ENCODE assay signal across 7 cellular contexts in genomic region chr12:119153477-119154434, GRCh38. TPM values are rescaled to one million over a fixed set of nuclear protein-coding genes. Genes with fewer than 3 reads are reported as not detected.
DNase-seq lines count a peak whose midpoint lies in the region; ATAC-seq and TF ChIP-seq lines count a peak whose summit lies in the region.

No MANE protein-coding gene starts in this region.

- peaks cover 16% of the 10 kb centered on the region for H3K4me1 ChIP-seq in HUES48 (ENCODE audit: control insufficient read depth, insufficient read depth, low read length)

- H3K27me3 ChIP-seq in HUES48 (ENCODE audit: control insufficient read depth, insufficient read depth, low read length) (no peaks in the 10 kb centered on the region), kidney epithelial cell (ENCODE audit: control insufficient read depth, insufficient read depth, low read length) (peaks cover 2% of the 10 kb centered on the region)

- peak overlapping the region; percentile 78 for H3K27ac ChIP-seq in HUES48 (ENCODE audit: low read depth, low read length)

- H3K4me3 ChIP-seq in HUES48 (ENCODE audit: low read depth, low read length), result peak overlapping the region; percentile 75
- no peak overlapping the region for H3K4me3 ChIP-seq in astrocyte of the spinal cord (ENCODE audit: low read depth, low read length)
- peak overlapping the region; percentile 4 for H3K4me3 ChIP-seq in kidney epithelial cell (ENCODE audit: low read depth, low read length)

- in situ Hi-C loops in astrocyte of the spinal cord (cut with HindIII; ENCODE audit: low sequenced_read_pairs), result no loop called here

- H3K36me3 ChIP-seq in HUES48 (ENCODE audit: control insufficient read depth, insufficient read depth, low read length) (peaks cover 11% of the 10 kb centered on the region; the same call in 1 of the 2 replicates), kidney epithelial cell (ENCODE audit: control insufficient read depth, insufficient read depth, low read length) (no peaks in the 10 kb centered on the region)

- DNase-seq in astrocyte of the spinal cord (ENCODE audit: low read depth, low spot score) (peak; percentile 5), kidney epithelial cell (ENCODE audit: low read depth) (peak; percentile 37)
- peak; percentile 10 for DNase-seq in stimulated activated naive CD8-positive, alpha-beta T cell treated with anti-CD3 and anti-CD28 coated beads, Interleukin-15, Interleukin-2, amounts not matched to agents 100 U/mL and 50 U/mL, for 24 hours

- no peaks in the 10 kb centered on the region for H3K9me3 ChIP-seq in HUES48 (ENCODE audit: control insufficient read depth, insufficient read depth, low read length)

- ATAC-seq in stimulated activated naive CD8-positive, alpha-beta T cell treated with anti-CD3 and anti-CD28 coated beads, Interleukin-15, Interleukin-2, amounts not matched to agents 100 U/mL and 50 U/mL, for 24 hours, result no peak
- ATAC-seq in HG02840 (IDR thresholded peaks at IDR 0.05; ENCODE audit: low FRiP score, unreplicated experiment) (no peak), GM19035 (IDR thresholded peaks at IDR 0.05; ENCODE audit: unreplicated experiment) (no peak)
- no peak for ATAC-seq in activated CD4-positive, CD25-positive, alpha-beta regulatory T cell treated with anti-CD3 and anti-CD28 coated beads, Interleukin-2, amount 50 U/mL, for 24 hours

- peak overlapping the region; percentile 90 for H3K9ac ChIP-seq in HUES48 (ENCODE audit: low read depth, low read length)

- TF ChIP-seq CTCF in astrocyte of the spinal cord (IDR thresholded peaks at IDR 0.05; ENCODE audit: low read depth, low read length) (no peak), kidney epithelial cell (IDR thresholded peaks at IDR 0.05; ENCODE audit: insufficient read depth, low read length, poor library complexity, severe bottlenecking) (no peak)

RNA-seq across cellular contexts. Expression of gene HSPB8, which starts 25.0 kb away (rescaled TPM):
- 43.3 and 44.2 TPM in 2 replicates for total RNA-seq in kidney epithelial cell
